In genomic region chr9:126804696-126805545, GRCh38 we compare ENCODE assay signal across 1 cellular context.
TF ChIP-seq lines count a peak whose summit lies in the region.

Gene ZBTB43 (plus strand): TSS chr9:126805040. CDS start chr9:126832510, 27,470 bp downstream.

TF ChIP-seq in K562, 482 proteins besides CTCF, POLR2A, EP300 and RAD21 (continued from another document and continues in another):
- TF ChIP-seq RNF219 (CRISPR knock-in tag; IDR thresholded peaks at IDR 0.05): no peak
- no peak for TF ChIP-seq KDM1A (IDR thresholded peaks at IDR 0.05)
- no peak for TF ChIP-seq ZNF77 (CRISPR knock-in tag; IDR thresholded peaks at IDR 0.05)
- TF ChIP-seq RBFOX2 (IDR thresholded peaks at IDR 0.05; ENCODE audit: low read depth, low read length): peak; percentile 96
- no peak for TF ChIP-seq ZFP30 (CRISPR knock-in tag; IDR thresholded peaks at IDR 0.05; ENCODE audit: borderline replicate concordance)
- no peak for TF ChIP-seq BMI1 (IDR thresholded peaks at IDR 0.05; ENCODE audit: low read length)
- no peak for TF ChIP-seq ETV6 (IDR thresholded peaks at IDR 0.05; ENCODE audit: borderline replicate concordance in 1 of 2, low read depth in 2 of 2, low read length in 1 of 2)
- TF ChIP-seq ETV6 (CRISPR knock-in tag; IDR thresholded peaks at IDR 0.05; ENCODE audit: borderline replicate concordance): 0 out of 2 replicates have a peak, but pooled peaks have one; percentile 16
- TF ChIP-seq PHF8 (IDR thresholded peaks at IDR 0.05; ENCODE audit: borderline replicate concordance, low read length): peak; percentile 81; the same call in 1 of the 2 replicates
- TF ChIP-seq EWSR1 (IDR thresholded peaks at IDR 0.05; ENCODE audit: borderline replicate concordance, low read depth, partially characterized antibody): no peak
- TF ChIP-seq NFATC3 (IDR thresholded peaks at IDR 0.05): no peak
- no peak for TF ChIP-seq ZNF707 (CRISPR knock-in tag; conservative IDR thresholded peaks at IDR 0.05)
- no peak for TF ChIP-seq DIDO1 (tag; IDR thresholded peaks at IDR 0.05; ENCODE audit: low read depth)
- no peak for TF ChIP-seq SAFB2 (IDR thresholded peaks at IDR 0.05; ENCODE audit: borderline replicate concordance, low read depth, low read length, severe bottlenecking)
- TF ChIP-seq THAP12 (CRISPR knock-in tag; IDR thresholded peaks at IDR 0.05): peak; percentile 16; the same call in 1 of the 2 replicates
- TF ChIP-seq CREB3L1 (IDR thresholded peaks at IDR 0.05; ENCODE audit: borderline replicate concordance, low read depth): no peak; the same call in 1 of the 2 replicates
- peak; percentile 58 for TF ChIP-seq EGR1 (conservative IDR thresholded peaks at IDR 0.05)
- no peak for TF ChIP-seq ZNF311 (CRISPR knock-in tag; IDR thresholded peaks at IDR 0.05)
- no peak for TF ChIP-seq TRIM28 (IDR thresholded peaks at IDR 0.05)
- TF ChIP-seq NFIX (CRISPR knock-in tag; IDR thresholded peaks at IDR 0.05; ENCODE audit: low read depth): no peak
- TF ChIP-seq MBD1 (CRISPR knock-in tag; IDR thresholded peaks at IDR 0.05): peak; percentile 60; the same call in 1 of the 2 replicates
- peak; percentile 44 for TF ChIP-seq HMGN3 (IDR thresholded peaks at IDR 0.05; ENCODE audit: borderline replicate concordance, extremely low read depth, insufficient read length, low read depth, low read length)
- TF ChIP-seq RBM14 (IDR thresholded peaks at IDR 0.05; ENCODE audit: borderline replicate concordance, insufficient read depth, low read depth, low read length): no peak
- TF ChIP-seq SMARCE1 (IDR thresholded peaks at IDR 0.05): no peak
- no peak for TF ChIP-seq ELK1 (CRISPR knock-in tag; IDR thresholded peaks at IDR 0.05)
- TF ChIP-seq THAP7 (CRISPR knock-in tag; IDR thresholded peaks at IDR 0.05): no peak
- TF ChIP-seq HDAC1 (IDR thresholded peaks at IDR 0.05): peak in 1 of 2 experiments; percentile 74; a peak in 2 of 4 replicates
- peak; percentile 96 for TF ChIP-seq ZBTB2 (IDR thresholded peaks at IDR 0.05)
- no peak for TF ChIP-seq HDAC3 (IDR thresholded peaks at IDR 0.05; ENCODE audit: borderline replicate concordance, partially characterized antibody)
- TF ChIP-seq COPS2 (conservative IDR thresholded peaks at IDR 0.05): no peak
- peak; percentile 59; the same call in 1 of the 2 replicates for TF ChIP-seq RB1 (IDR thresholded peaks at IDR 0.05; ENCODE audit: low read depth)
- TF ChIP-seq GTF2A2 (tag; IDR thresholded peaks at IDR 0.05): no peak
- TF ChIP-seq ZNF140 (CRISPR knock-in tag; IDR thresholded peaks at IDR 0.05): no peak
- TF ChIP-seq ZNF639 (CRISPR knock-in tag; conservative IDR thresholded peaks at IDR 0.05 in 1 of 2, IDR thresholded peaks at IDR 0.05 in 1 of 2): peak in 1 of 2 experiments; percentile 60; a peak in 2 of 4 replicates
- TF ChIP-seq POLR2B (IDR thresholded peaks at IDR 0.05; ENCODE audit: low read depth, partially characterized antibody): peak; percentile 88
- TF ChIP-seq ZNF274 (IDR thresholded peaks at IDR 0.05; ENCODE audit: borderline replicate concordance, low read depth, low read length): no peak
- TF ChIP-seq ZNF785 (CRISPR knock-in tag; IDR thresholded peaks at IDR 0.05): no peak
- TF ChIP-seq ATF6 (CRISPR knock-in tag; IDR thresholded peaks at IDR 0.05): no peak
- TF ChIP-seq HDAC2 (IDR thresholded peaks at IDR 0.05): no peak; the same call in 1 of the 2 replicates
- no peak for TF ChIP-seq MXI1 (IDR thresholded peaks at IDR 0.05; ENCODE audit: low read depth, low read length)
- TF ChIP-seq ZNF511 (CRISPR knock-in tag; IDR thresholded peaks at IDR 0.05): peak; percentile 87
- TF ChIP-seq TCF7L2 (IDR thresholded peaks at IDR 0.05; ENCODE audit: low read depth, low read length): no peak
- TF ChIP-seq KDM4B (IDR thresholded peaks at IDR 0.05; ENCODE audit: borderline replicate concordance in 2 of 2, low read depth in 1 of 2): peak in 1 of 2 experiments; percentile 98; a peak in 2 of 4 replicates
- no peak for TF ChIP-seq BDP1 (IDR thresholded peaks at IDR 0.05; ENCODE audit: insufficient read depth, insufficient read length)
- TF ChIP-seq NEUROD1 (IDR thresholded peaks at IDR 0.05; ENCODE audit: borderline replicate concordance, low read depth, low read length, partially characterized antibody): peak; percentile 5
- peak; percentile 83 for TF ChIP-seq CXXC5 (CRISPR knock-in tag; IDR thresholded peaks at IDR 0.05)
- TF ChIP-seq MLX (CRISPR knock-in tag; conservative IDR thresholded peaks at IDR 0.05): no peak
- no peak for TF ChIP-seq TCFL5 (CRISPR knock-in tag; conservative IDR thresholded peaks at IDR 0.05)
- no peak for TF ChIP-seq ARHGAP35 (IDR thresholded peaks at IDR 0.05; ENCODE audit: partially characterized antibody)
- peak; percentile 55 to 63; a peak in 3 of 4 replicates for TF ChIP-seq FOXK2 (conservative IDR thresholded peaks at IDR 0.05 in 1 of 2, IDR thresholded peaks at IDR 0.05 in 1 of 2; ENCODE audit: low read depth in 2 of 2)
- TF ChIP-seq TGIF2 (CRISPR knock-in tag; IDR thresholded peaks at IDR 0.05): peak; percentile 93
- TF ChIP-seq SETDB1 (IDR thresholded peaks at IDR 0.05; ENCODE audit: low read length): no peak
